In genomic region chr17:70168979-70169706, GRCh38 we compare ENCODE assay signal across 8 cellular contexts. TPM values are rescaled to one million over a fixed set of nuclear protein-coding genes. Genes with fewer than 3 reads are reported as not detected.
DNase-seq lines count a peak whose midpoint lies in the region; ATAC-seq, FAIRE-seq and TF ChIP-seq lines count a peak whose summit lies in the region.

KCNJ2 (plus strand) TSS chr17:70169532; CDS start chr17:70175040, 5,508 bp downstream.

- no peak within 1 kb of the TSS for H3K23ac ChIP-seq in H1 (ENCODE audit: insufficient read length)

- peaks cover 15% of the 10 kb centered on the region for H3K23me2 ChIP-seq in H1 (ENCODE audit: low read depth, low read length)

- H3K4ac ChIP-seq in H1 (replicated peaks; ENCODE audit: insufficient read length, low read depth, low read length) = no peak within 1 kb of the TSS

- H3K79me1 ChIP-seq in H1 (ENCODE audit: low read depth, low read length) = no peaks in the 10 kb centered on the region

- peak within 1 kb of the TSS; percentile 63 for H4K8ac ChIP-seq in H1 (ENCODE audit: extremely low read depth, insufficient read depth, low read length)

- no peak within 1 kb of the TSS for H4K91ac ChIP-seq in H1 (replicated peaks; ENCODE audit: insufficient read length, low read length)

- H2BK120ac ChIP-seq in H1 (replicated peaks; ENCODE audit: low read depth, low read length) = no peak within 1 kb of the TSS

- no peak within 1 kb of the TSS for H2BK12ac ChIP-seq in H1 (ENCODE audit: low read depth, low read length)

- 0% methylated on average over 26 of the region's 67 CpGs; no CpG with 5 or more reads in 1 of the 2 experiments for WGBS in H1 (ENCODE audit: extremely low coverage in 1 of 2, insufficient coverage in 1 of 2, insufficient read length in 1 of 2, insufficient replicate concordance in 2 of 2, low coverage in 1 of 2, low lambda C conversion rate in 2 of 2, missing lambda C conversion rate in 1 of 2), 2 experiments
- 0 to 1% methylated on average over 62 to 67 of the region's 67 CpGs for WGBS in lung, 2 donors

- H3K56ac ChIP-seq in H1 (replicated peaks; ENCODE audit: insufficient read length, low read depth, low read length) = no peak within 1 kb of the TSS

- no peak for TF ChIP-seq EP300 in H1 (IDR thresholded peaks at IDR 0.05; ENCODE audit: borderline replicate concordance in 1 of 2, low read depth in 2 of 2, low read length in 2 of 2)

- peak; percentile 43 to 83 for TF ChIP-seq POLR2A in H1 (IDR thresholded peaks at IDR 0.05; ENCODE audit: control extremely low read depth in 1 of 2, low read depth in 2 of 2, low read length in 2 of 2)

- H3K79me2 ChIP-seq in H1 (ENCODE audit: control insufficient read depth in 1 of 2, insufficient read depth in 2 of 2, low read length in 2 of 2) = no peaks in the 10 kb centered on the region

- H4K20me1 ChIP-seq in H1 (replicated peaks in 1 of 2; ENCODE audit: control insufficient read depth in 1 of 2, insufficient read depth in 2 of 2, low read length in 2 of 2) = no peaks in the 10 kb centered on the region

- no peak within 1 kb of the TSS for H2BK5ac ChIP-seq in H1 (ENCODE audit: low read depth, low read length)

- no peak within 1 kb of the TSS for H4K5ac ChIP-seq in H1 (ENCODE audit: insufficient read length, low read depth, low read length)

- H2BK15ac ChIP-seq in H1 (ENCODE audit: low read length) = no peak within 1 kb of the TSS

- H3K9ac ChIP-seq in H1 (replicated peaks in 1 of 4; ENCODE audit: extremely low read depth in 1 of 4, low read depth in 3 of 4, low read length in 3 of 4) = peak within 1 kb of the TSS in 3 of 4 experiments; percentile 4 to 70 (median 67); a peak in 4 of 7 replicates

- TF ChIP-seq CTCF in H1 (IDR thresholded peaks at IDR 0.05; ENCODE audit: control extremely low read depth in 1 of 3, insufficient read depth in 1 of 3, low read depth in 1 of 3, low read length in 3 of 3) (no peak), lung (IDR thresholded peaks at IDR 0.05; ENCODE audit: control extremely low read depth, extremely low read depth) (no peak)

- no peak within 1 kb of the TSS for H2AK5ac ChIP-seq in H1 (ENCODE audit: low read depth, low read length)

- no peak within 1 kb of the TSS for H2BK20ac ChIP-seq in H1 (ENCODE audit: low read length)

- no peak; a peak in 1 of 4 replicates for TF ChIP-seq RAD21 in H1 (IDR thresholded peaks at IDR 0.05 in 1 of 2, conservative IDR thresholded peaks at IDR 0.05 in 1 of 2; ENCODE audit: low read depth in 2 of 2, low read length in 2 of 2)

- peak within 1 kb of the TSS; percentile 88 for H2AFZ ChIP-seq in H1 (ENCODE audit: low read length)

- H3K14ac ChIP-seq in H1 (ENCODE audit: insufficient read length) = no peak within 1 kb of the TSS

- H3K4me1 ChIP-seq in H1 (replicated peaks in 1 of 4; ENCODE audit: control insufficient read depth in 3 of 4, insufficient read depth in 4 of 4, low read length in 3 of 4) = no peaks in the 10 kb centered on the region; a peak in 2 of 7 replicates
- peaks cover 0 to 3% of the 10 kb centered on the region in 2 donors for H3K4me1 ChIP-seq in lung (ENCODE audit: control insufficient read depth in 2 of 2, insufficient read depth in 2 of 2, low read length in 2 of 2)

- H3K9me3 ChIP-seq in H1 (ENCODE audit: insufficient read depth in 2 of 2, low read depth in 1 of 2, low read length in 1 of 2) (no peaks in the 10 kb centered on the region), lung (ENCODE audit: control insufficient read depth in 2 of 2, insufficient read depth in 1 of 2, low read length in 1 of 2) (no peaks in the 10 kb centered on the region)

- H3K4me2 ChIP-seq in H1 (ENCODE audit: insufficient read depth in 1 of 2, low read depth in 2 of 2, low read length in 2 of 2) = peak within 1 kb of the TSS; percentile 96 to 98

- CTCF ChIA-PET in H1 (lab: Charles Lee; ENCODE audit: partially characterized antibody) = interaction anchor here (1.1 to 1.9 kb wide), 2 partner anchors 367 to 598 kb away, joined by 3 to 7 read pairs; no protein-coding TSS in a partner anchor

- H3K27me3 ChIP-seq in H1 (replicated peaks in 1 of 4; ENCODE audit: control insufficient read depth in 3 of 4, extremely low read depth in 1 of 4, insufficient read depth in 3 of 4, low read length in 3 of 4) (peaks cover 0 to 29% (median 13%) of the 10 kb centered on the region in 4 experiments; a peak in 5 of 7 replicates), lung (ENCODE audit: control insufficient read depth, insufficient read depth) (no peaks in the 10 kb centered on the region)

- H3K18ac ChIP-seq in H1 (ENCODE audit: extremely low read depth, low read length) = no peak within 1 kb of the TSS

- no peak within 1 kb of the TSS for H3K27ac ChIP-seq in H1 (ENCODE audit: low read depth, low read length)
- H3K27ac ChIP-seq in lung (ENCODE audit: low read depth in 1 of 2, low read length in 1 of 2) = peak within 1 kb of the TSS; percentile 93 to 98

- POLR2A ChIA-PET in H1 (lab: Charles Lee; ENCODE audit: partially characterized antibody) = no interaction called here

- H3K36me3 ChIP-seq in H1 (ENCODE audit: control insufficient read depth in 2 of 4, insufficient read depth in 4 of 4, low read length in 3 of 4) (no peaks in the 10 kb centered on the region), lung (ENCODE audit: control insufficient read depth in 2 of 2, insufficient read depth in 2 of 2, low read length in 2 of 2) (no peaks in the 10 kb centered on the region)

- ATAC-seq in GM18907 (IDR thresholded peaks at IDR 0.05; ENCODE audit: unreplicated experiment) (peak; percentile 96), HG03095 (IDR thresholded peaks at IDR 0.05; ENCODE audit: unreplicated experiment) (peak; percentile 98), lung (ENCODE audit: insufficient read depth, low FRiP score) (peak; percentile 96)

- H3K4me3 ChIP-seq in H1 (ENCODE audit: extremely low read depth in 1 of 4, insufficient read depth in 2 of 4, low read depth in 3 of 4, low read length in 4 of 4) (peak within 1 kb of the TSS; percentile 78 to 84 (median 84)), lung (peak within 1 kb of the TSS; percentile 59)

- FAIRE-seq in H1 (lab: Jason Lieb, UNC) = no peak

- DNase-seq in AG08396 (ENCODE audit: low spot score) = peak; percentile 95
- peak; percentile 87 for DNase-seq in NCI-H2171 (lab: John Stamatoyannopoulos, UW)
- peak; percentile 41 for DNase-seq in activated CD4-positive, CD25-positive, alpha-beta regulatory T cell treated with anti-CD3 and anti-CD28 coated beads, Interleukin-2, amount 50 U/mL, for 72 hours
- peak; percentile 56 to 88 for DNase-seq in H1 (ENCODE audit: low read depth in 1 of 2, low spot score in 2 of 2)
- peak; percentile 91 for DNase-seq in lung (ENCODE audit: low spot score)
- DNase-seq in stimulated activated CD8-positive, alpha-beta memory T cell treated with anti-CD3 and anti-CD28 coated beads, Interleukin-12 subunit alpha, Interleukin-12 subunit beta, amount 100 ng/mL, for 24 hours (ENCODE audit: extremely low read depth) = peak; percentile 3

TF ChIP-seq in H1, 55 proteins besides CTCF, POLR2A, EP300 and RAD21:
- peak; percentile 52; the same call in 1 of the 2 replicates for TF ChIP-seq TBP (IDR thresholded peaks at IDR 0.05; ENCODE audit: low read depth, low read length)
- peak; percentile 87 for TF ChIP-seq KDM4A (IDR thresholded peaks at IDR 0.05; ENCODE audit: low read depth, low read length, severe bottlenecking)
- no peak for TF ChIP-seq RFX5 (IDR thresholded peaks at IDR 0.05; ENCODE audit: borderline replicate concordance, low read depth, low read length)
- TF ChIP-seq ASH2L (IDR thresholded peaks at IDR 0.05; ENCODE audit: low read length) = peak; percentile 80
- TF ChIP-seq, protein P1, sequence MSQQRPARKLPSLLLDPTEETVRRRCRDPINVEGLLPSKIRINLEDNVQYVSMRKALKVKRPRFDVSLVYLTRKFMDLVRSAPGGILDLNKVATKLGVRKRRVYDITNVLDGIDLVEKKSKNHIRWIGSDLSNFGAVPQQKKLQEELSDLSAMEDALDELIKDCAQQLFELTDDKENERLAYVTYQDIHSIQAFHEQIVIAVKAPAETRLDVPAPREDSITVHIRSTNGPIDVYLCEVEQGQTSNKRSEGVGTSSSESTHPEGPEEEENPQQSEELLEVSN (IDR thresholded peaks at IDR 0.05) = peak; percentile 88
- peak; percentile 89 for TF ChIP-seq TAF1 (IDR thresholded peaks at IDR 0.05; ENCODE audit: low read depth, low read length)
- TF ChIP-seq JUND (IDR thresholded peaks at IDR 0.05; ENCODE audit: low read length) = no peak
- TF ChIP-seq SUZ12 (IDR thresholded peaks at IDR 0.05; ENCODE audit: low read length) = peak; percentile 2; the same call in 1 of the 2 replicates
- peak; percentile 29 for TF ChIP-seq TAF7 (optimal IDR thresholded peaks at IDR 0.05; ENCODE audit: borderline replicate concordance, low read depth, low read length)
- peak; percentile 47; the same call in 1 of the 2 replicates for TF ChIP-seq PHF8 (conservative IDR thresholded peaks at IDR 0.05; ENCODE audit: low read depth, low read length)
- TF ChIP-seq CTBP2 (IDR thresholded peaks at IDR 0.05; ENCODE audit: borderline replicate concordance, insufficient read depth, insufficient read length, low read length) = peak; percentile 34
- TF ChIP-seq SIX5 (IDR thresholded peaks at IDR 0.05; ENCODE audit: low read depth, low read length) = no peak
TF ChIP-seq in H1: peak in this region for 9.

RNA-seq across cellular contexts. Expression of gene KCNJ2, which starts in this region (rescaled TPM):
- 0.59 and 0.76 TPM in 2 replicates for total RNA-seq in H1 (2021; fragmentation: NEBNext Ultra II Directional; extraction: Animal tissue kit (Norgen Biotek cat#: 25700))
- polyA plus RNA-seq in H1 (2011; rRNA removed) = 0.16 and 0.23 TPM in 2 replicates
- polyA plus RNA-seq in H1 (2011; cell fraction: cytosol; rRNA removed) = 0.21 TPM
- polyA plus RNA-seq in H1 (2011; cell fraction: nucleus; rRNA removed) = 0.23 TPM
- polyA plus RNA-seq in H1 (2012, experiment 1 of 2) = 0.40 to 0.63 TPM (median 0.51 TPM) in 4 replicates
- 0.08 TPM for polyA plus RNA-seq in H1 (2012, experiment 2 of 2)
- polyA plus RNA-seq in H1 (2013, experiment 1 of 2) = 0.63 TPM
- polyA plus RNA-seq in H1 (2013, experiment 2 of 2) = 0.70 TPM
- polyA minus RNA-seq in H1 (2011; rRNA and poly(A)+ RNA removed) = 2.1 and 4.1 TPM in 2 replicates
- 0.37 TPM for polyA minus RNA-seq in H1 (2011; cell fraction: cytosol; rRNA and poly(A)+ RNA removed)
- 1.3 TPM for polyA minus RNA-seq in H1 (2011; cell fraction: nucleus; rRNA and poly(A)+ RNA removed)
- 1 to 10 TPM; 6.7 to 9.7 TPM for total RNA-seq in lung
- polyA plus RNA-seq in lung = 10 to 100 TPM in 1 of 2 donors, 1 to 10 TPM in 1; 6.4 to 12.7 TPM

Comparison
In these comparisons a context has a peak if more than half of its experiments do, and no peak if none do; other contexts are left out.
1. DNase-seq: peak in every context shown above with its lines; median percentile 95 in AG08396; 91 in lung; 87 in NCI-H2171; 72 in H1; 41 in activated CD4-positive, CD25-positive, alpha-beta regulatory T cell treated with anti-CD3 and anti-CD28 coated beads, Interleukin-2, amount 50 U/mL, for 72 hours; 3 in stimulated activated CD8-positive, alpha-beta memory T cell treated with anti-CD3 and anti-CD28 coated beads, Interleukin-12 subunit alpha, Interleukin-12 subunit beta, amount 100 ng/mL, for 24 hours.